ENCODE assay signal across 20 cellular contexts in genomic region chr19:54607782-54608150, GRCh38. TPM values are rescaled to one million over a fixed set of nuclear protein-coding genes. Genes with fewer than 3 reads are reported as not detected.
A peak's percentile ranks its signal among the peaks of the same experiment; 100 is the strongest.
DNase-seq lines count a peak whose midpoint lies in the region; ATAC-seq, FAIRE-seq and TF ChIP-seq lines count a peak whose summit lies in the region.
"Had no signal": no experiment of that assay in that cellular context is flagged by ENCODE, and none has a peak within 500 bp of the region (broad histone marks: within the 10 kb centered on the region; RNA-seq: fewer than 3 reads in every experiment).

No MANE protein-coding gene starts in this region.

- TF ChIP-seq POLR2A in GM12878 (IDR thresholded peaks at IDR 0.05; ENCODE audit: low read depth, low read length) (no peak), gastroesophageal sphincter (IDR thresholded peaks at IDR 0.05) (no peak)

- ATAC-seq in natural killer cell treated with Interleukin-12 subunit alpha and Interleukin-12 subunit beta and Interleukin-15 and Interleukin-18, amount 100 ng/mL, for 72 hours, result no peak
- ATAC-seq in natural killer cell (no peak), GM12878 (no peak), gastroesophageal sphincter (no peak)
- ATAC-seq in stimulated activated naive B cell treated with anti-CD40 and anti-IgM and Interleukin-4, amounts not matched to agents 10 μg/mL and 1 μg/mL and 100 μg/mL, for 72 hours (replicated peaks), result no peak
- ATAC-seq: A549; CD8-positive, alpha-beta T cell had no signal

- H3K9ac ChIP-seq in GM12878 (ENCODE audit: control insufficient read depth, insufficient read depth, low read length), result peak overlapping the region; percentile 59
- H3K9ac ChIP-seq: GM23248 had no signal

- peaks cover 6 to 8% of the 10 kb centered on the region in 2 donors for H3K4me1 Mint-ChIP-seq in natural killer cell treated with Interleukin-12 subunit alpha and Interleukin-12 subunit beta and Interleukin-15 and Interleukin-18, amount 100 ng/mL, for 72 hours (ENCODE audit: low read depth in 2 of 2)
- peaks cover 0 to 5% of the 10 kb centered on the region in 2 donors for H3K4me1 Mint-ChIP-seq in natural killer cell
- H3K4me1 Mint-ChIP-seq in osteocyte (ENCODE audit: unreplicated experiment), result no peaks in the 10 kb centered on the region
- peaks cover 47 to 76% of the 10 kb centered on the region in 2 donors for H3K4me1 Mint-ChIP-seq in stimulated activated naive B cell treated with anti-CD40 and anti-IgM and Interleukin-4, amounts not matched to agents 10 μg/mL and 1 μg/mL and 100 μg/mL, for 72 hours

- 0 out of 2 replicates have a peak overlapping the region, but pooled peaks have one; percentile 9 for H3K4me3 ChIP-seq in GM12878
- H3K4me3 ChIP-seq in gastroesophageal sphincter, result no peak overlapping the region
- H3K4me3 ChIP-seq: A549, GM23248, HAP-1 had no signal

- TF ChIP-seq EP300 in GM12878 (IDR thresholded peaks at IDR 0.05; ENCODE audit: borderline replicate concordance in 1 of 2, control insufficient read depth in 1 of 2, low read depth in 2 of 2, low read length in 2 of 2), result no peak
- TF ChIP-seq EP300 in gastroesophageal sphincter (IDR thresholded peaks at IDR 0.05), result no peak

- SMC1A ChIA-PET in GM12878 (lab: Charles Lee; ENCODE audit: uncharacterized antibody, unreplicated experiment), result interaction anchor here (4.2 kb wide), 1 partner anchor 11 kb away, joined by 20 read pairs; no protein-coding TSS in a partner anchor

- DNase-seq in natural killer cell treated with Interleukin-12 subunit alpha and Interleukin-12 subunit beta and Interleukin-15 and Interleukin-18, amount 100 ng/mL, for 72 hours (ENCODE audit: low spot score), result no peak
- DNase-seq in natural killer cell (no peak), GM12878 (ENCODE audit: low read depth, low spot score) (no peak), osteocyte (ENCODE audit: extremely low spot score, unreplicated experiment) (peak; percentile 62), NCI-H2196 (lab: John Stamatoyannopoulos, UW; ENCODE audit: unreplicated experiment) (no peak)
- DNase-seq in stimulated activated naive B cell treated with anti-CD40 and anti-IgM and Interleukin-4, amounts not matched to agents 10 μg/mL and 1 μg/mL and 100 μg/mL, for 72 hours, result no peak
- DNase-seq in activated T-cell treated with anti-CD3 and anti-CD28 coated beads, Interleukin-2, amount 50 U/mL, for 1 hour, result no peak
- DNase-seq: Calu3; CD8-positive, alpha-beta T cell; DMS79 treated with DMSO at 0.1 percent for 48 hours; GF-D8; GM23248 had no signal

- H3K9me3 ChIP-seq in GM12878 (replicated peaks; ENCODE audit: control insufficient read depth, insufficient read depth, low read length), result peaks cover 15% of the 10 kb centered on the region
- peaks cover 0 to 50% (median 0%) of the 10 kb centered on the region in 3 donors for H3K9me3 ChIP-seq in gastroesophageal sphincter
- H3K9me3 ChIP-seq: HAP-1 had no signal

- no peaks in the 10 kb centered on the region for H3K36me3 ChIP-seq in GM12878 (ENCODE audit: control insufficient read depth in 2 of 2, insufficient read depth in 2 of 2, low read length in 1 of 2)
- no peaks in the 10 kb centered on the region for H3K36me3 ChIP-seq in gastroesophageal sphincter
- H3K36me3 ChIP-seq: HAP-1 had no signal

- H3K27ac Mint-ChIP-seq in natural killer cell treated with Interleukin-12 subunit alpha and Interleukin-12 subunit beta and Interleukin-15 and Interleukin-18, amount 100 ng/mL, for 72 hours, result peak overlapping the region; percentile 74 to 88
- H3K27ac Mint-ChIP-seq in natural killer cell (no peak overlapping the region), osteocyte (ENCODE audit: unreplicated experiment) (no peak overlapping the region)
- H3K27ac Mint-ChIP-seq in stimulated activated naive B cell treated with anti-CD40 and anti-IgM and Interleukin-4, amounts not matched to agents 10 μg/mL and 1 μg/mL and 100 μg/mL, for 72 hours, result peak overlapping the region; percentile 96
- H3K27ac Mint-ChIP-seq: CD8-positive, alpha-beta T cell had no signal

- H3K27me3 ChIP-seq in GM12878 (replicated peaks in 1 of 2; ENCODE audit: control insufficient read depth in 2 of 2, insufficient read depth in 2 of 2, low read length in 1 of 2), result no peaks in the 10 kb centered on the region
- H3K27me3 ChIP-seq in gastroesophageal sphincter, result peaks cover 30% of the 10 kb centered on the region

- no peak for TF ChIP-seq CTCF in natural killer cell (IDR thresholded peaks at IDR 0.05)
- TF ChIP-seq CTCF in GM12878 (IDR thresholded peaks at IDR 0.05 in 2 of 3, conservative IDR thresholded peaks at IDR 0.05 in 1 of 3; ENCODE audit: control insufficient read depth in 2 of 3, extremely low read depth in 1 of 3, insufficient read depth in 1 of 3, low read depth in 3 of 3, low read length in 3 of 3), result no peak
- TF ChIP-seq CTCF in osteocyte (IDR thresholded peaks at IDR 0.05), result no peak
- TF ChIP-seq CTCF in gastroesophageal sphincter (IDR thresholded peaks at IDR 0.05), result no peak

- peaks cover 17 to 19% of the 10 kb centered on the region in 2 donors for H3K27me3 Mint-ChIP-seq in natural killer cell treated with Interleukin-12 subunit alpha and Interleukin-12 subunit beta and Interleukin-15 and Interleukin-18, amount 100 ng/mL, for 72 hours
- H3K27me3 Mint-ChIP-seq in natural killer cell (ENCODE audit: low read depth in 2 of 2) (peaks cover 29 to 34% of the 10 kb centered on the region in 2 donors), osteocyte (ENCODE audit: unreplicated experiment) (no peaks in the 10 kb centered on the region)
- no peaks in the 10 kb centered on the region for H3K27me3 Mint-ChIP-seq in stimulated activated naive B cell treated with anti-CD40 and anti-IgM and Interleukin-4, amounts not matched to agents 10 μg/mL and 1 μg/mL and 100 μg/mL, for 72 hours

- no peak overlapping the region; the same call in 1 of the 2 replicates for H2AFZ ChIP-seq in GM12878 (ENCODE audit: control insufficient read depth, low read depth, low read length)
- H2AFZ ChIP-seq: GM23248 had no signal

- no peak for TF ChIP-seq RAD21 in GM12878 (IDR thresholded peaks at IDR 0.05; ENCODE audit: insufficient read depth, low read depth, low read length)

- RAD21 ChIA-PET in GM12878 (lab: Charles Lee; ENCODE audit: unreplicated experiment), result no interaction called here

- H3K4me1 ChIP-seq in GM12878 (ENCODE audit: control insufficient read depth, insufficient read depth, low read length) (peaks cover 33% of the 10 kb centered on the region), gastroesophageal sphincter (no peaks in the 10 kb centered on the region)
- H3K4me1 ChIP-seq: A549, HAP-1 had no signal

- no peaks in the 10 kb centered on the region for H3K9me3 Mint-ChIP-seq in natural killer cell treated with Interleukin-12 subunit alpha and Interleukin-12 subunit beta and Interleukin-15 and Interleukin-18, amount 100 ng/mL, for 72 hours
- H3K9me3 Mint-ChIP-seq in natural killer cell (no peaks in the 10 kb centered on the region), osteocyte (ENCODE audit: unreplicated experiment) (peaks cover 46% of the 10 kb centered on the region)
- peaks cover 10 to 11% of the 10 kb centered on the region in 2 donors for H3K9me3 Mint-ChIP-seq in stimulated activated naive B cell treated with anti-CD40 and anti-IgM and Interleukin-4, amounts not matched to agents 10 μg/mL and 1 μg/mL and 100 μg/mL, for 72 hours

- H3K36me3 Mint-ChIP-seq in natural killer cell treated with Interleukin-12 subunit alpha and Interleukin-12 subunit beta and Interleukin-15 and Interleukin-18, amount 100 ng/mL, for 72 hours, result peaks cover 6% of the 10 kb centered on the region
- H3K36me3 Mint-ChIP-seq in natural killer cell (no peaks in the 10 kb centered on the region), osteocyte (ENCODE audit: unreplicated experiment) (no peaks in the 10 kb centered on the region)
- peaks cover 8 to 17% of the 10 kb centered on the region in 2 donors for H3K36me3 Mint-ChIP-seq in stimulated activated naive B cell treated with anti-CD40 and anti-IgM and Interleukin-4, amounts not matched to agents 10 μg/mL and 1 μg/mL and 100 μg/mL, for 72 hours
- H3K36me3 Mint-ChIP-seq: CD8-positive, alpha-beta T cell had no signal

- 45% methylated on average over 5 of the region's 5 CpGs for WGBS in GM12878 (ENCODE audit: insufficient coverage, insufficient replicate concordance, low lambda C conversion rate, missing lambda C conversion rate)
- WGBS in gastroesophageal sphincter (ENCODE audit: low coverage in 1 of 2), 2 donors, result no CpG with 5 or more reads among the region's 5 CpGs

- in situ Hi-C loops in GM12878 (cut with MboI), result no loop called here

- H4K20me1 ChIP-seq in GM12878 (ENCODE audit: control insufficient read depth, insufficient read depth), result no peaks in the 10 kb centered on the region

- peak overlapping the region; percentile 92 for H3K4me2 ChIP-seq in GM12878 (ENCODE audit: control insufficient read depth, insufficient read depth)
- H3K4me2 ChIP-seq: A549 had no signal

- BruUV-seq in GM12878 (replicated peaks; lab: Mats Ljungman, UMichigan), result no TSS peak

- H3K27ac ChIP-seq in GM12878 (ENCODE audit: control insufficient read depth, insufficient read depth) (peak overlapping the region; percentile 84), gastroesophageal sphincter (no peak overlapping the region)
- H3K27ac ChIP-seq: 22Rv1, A549, GM23248, HL-60 had no signal

- POLR2A ChIA-PET in GM12878 (lab: Charles Lee), result interaction anchor here (0.8 to 3.4 kb wide), 2 partner anchors 9 to 12 kb away, joined by 3 to 14 read pairs; no protein-coding TSS in a partner anchor

- CTCF ChIA-PET in GM12878 (lab: Yijun Ruan, JAX), result no interaction called here

- H3K79me2 ChIP-seq in GM12878 (ENCODE audit: control insufficient read depth, insufficient read depth, low read length), result no peaks in the 10 kb centered on the region; the same call in 1 of the 2 replicates

- no peak for FAIRE-seq in GM12878 (lab: Jason Lieb, UNC)
- FAIRE-seq: A549 had no signal

- intact Hi-C loops in natural killer cell (cut with micrococcal nuclease) (no loop called here), GM12878 (cut with micrococcal nuclease; ENCODE audit: unreplicated experiment) (loop anchor here (5.0 kb wide), 1 partner anchor 40 kb away; no protein-coding TSS in a partner anchor)

- no peak overlapping the region for H3K4me3 Mint-ChIP-seq in natural killer cell treated with Interleukin-12 subunit alpha and Interleukin-12 subunit beta and Interleukin-15 and Interleukin-18, amount 100 ng/mL, for 72 hours
- H3K4me3 Mint-ChIP-seq in natural killer cell (no peak overlapping the region), osteocyte (ENCODE audit: unreplicated experiment) (no peak overlapping the region)
- H3K4me3 Mint-ChIP-seq in stimulated activated naive B cell treated with anti-CD40 and anti-IgM and Interleukin-4, amounts not matched to agents 10 μg/mL and 1 μg/mL and 100 μg/mL, for 72 hours, result peak overlapping the region; percentile 15 to 80
- H3K4me3 Mint-ChIP-seq: CD8-positive, alpha-beta T cell had no signal

RNA-seq across cellular contexts. Expression of gene LILRA1, which starts 14.3 kb away (rescaled TPM):
- under 1 TPM in 1 of 2 donors, not detected in 1; 0.31 TPM for total RNA-seq in natural killer cell treated with Interleukin-12 subunit alpha and Interleukin-12 subunit beta and Interleukin-15 and Interleukin-18, amount 100 ng/mL, for 72 hours
- total RNA-seq in natural killer cell (10 to 100 TPM in 1 of 3 donors, 1 to 10 TPM in 2; 1.4 to 13.0 (median 6.1) TPM), GM12878 (2014; rRNA removed) (not detected in 2 replicates), GM12878 (2014; rRNA removed; fragmentation: Illumina TruSeq; extraction: Trizol) (not detected in 2 replicates), GM12878 (2021) (not detected in 2 replicates), osteocyte (not detected in 2 replicates), gastroesophageal sphincter (under 1 TPM in 2 of 4 donors, not detected in 2; 0.85 to 0.94 TPM)
- 0.27 and 0.65 TPM in 2 replicates for total RNA-seq in GM12878 (2013; cell fraction: nucleolus; rRNA removed)
- 0.10 TPM for polyA plus RNA-seq in GM12878 (2011; ENCODE audit: low read depth)
- polyA plus RNA-seq in GM12878 (2011; rRNA removed) (not detected in 2 replicates), GM12878 (2014; fragmentation: Illumina TruSeq; extraction: Trizol) (0.04 TPM in 1 of 2 replicates, not detected in the other), GM12878 (2014; fragmentation: Nextera tagmentation; extraction: Ambion mirVana) (not detected), GM12878 (2014; rRNA removed) (not detected in 2 replicates), GM12878 (2016; fragmentation: Nextera tagmentation; extraction: Ambion mirVana) (not detected)
- 0.03 TPM in 1 of 2 replicates, not detected in the other for polyA plus RNA-seq in GM12878 (2011; cell fraction: cytosol; rRNA removed)
- polyA plus RNA-seq in GM12878 (2011; cell fraction: nucleus; rRNA removed), result not detected in 2 replicates
- polyA plus RNA-seq in GM12878 (2012), result 0.16 and 0.21 TPM in 2 replicates
- not detected in 2 replicates for polyA minus RNA-seq in GM12878 (2011; rRNA and poly(A)+ RNA removed)
- polyA minus RNA-seq in GM12878 (2011; cell fraction: cytosol; rRNA and poly(A)+ RNA removed), result not detected in 2 replicates
- polyA minus RNA-seq in GM12878 (2011; cell fraction: nucleus; rRNA and poly(A)+ RNA removed), result not detected in 2 replicates
- total RNA-seq: Calu3; CD8-positive, alpha-beta T cell; GM23248; H4; HT1080 had no signal
- polyA plus RNA-seq: A549, AG04450, GM23248 had no signal

RNA-seq across cellular contexts. Expression of gene LILRB1, which starts 22.5 kb away (rescaled TPM):
- total RNA-seq in natural killer cell treated with Interleukin-12 subunit alpha and Interleukin-12 subunit beta and Interleukin-15 and Interleukin-18, amount 100 ng/mL, for 72 hours, result 10 to 100 TPM; 17.2 to 22.7 TPM
- total RNA-seq in natural killer cell (10 to 100 TPM; 18.4 to 44.4 (median 38.5) TPM), GM12878 (2014; rRNA removed) (49.4 and 59.7 TPM in 2 replicates), GM12878 (2014; rRNA removed; fragmentation: Illumina TruSeq; extraction: Trizol) (39.8 and 40.9 TPM in 2 replicates), GM12878 (2021) (61.5 and 70.5 TPM in 2 replicates), osteocyte (not detected in 2 replicates), gastroesophageal sphincter (1 to 10 TPM in 2 of 4 donors, under 1 TPM in 2; 0.79 to 3.4 (median 1.2) TPM)
- total RNA-seq in GM12878 (2013; cell fraction: nucleolus; rRNA removed), result 444 and 455 TPM in 2 replicates
- 30.7 TPM for polyA plus RNA-seq in GM12878 (2011; ENCODE audit: low read depth)
- polyA plus RNA-seq in GM12878 (2011; rRNA removed) (36.2 and 66.8 TPM in 2 replicates), GM12878 (2014; fragmentation: Illumina TruSeq; extraction: Trizol) (30.5 and 56.8 TPM in 2 replicates), GM12878 (2014; fragmentation: Nextera tagmentation; extraction: Ambion mirVana) (10 to 100 TPM in 1 of 2 experiments, 1 to 10 TPM in 1; 4.9 to 15.9 TPM), GM12878 (2014; rRNA removed) (92.2 and 96.2 TPM in 2 replicates), GM12878 (2016; fragmentation: Nextera tagmentation; extraction: Ambion mirVana) (10 to 100 TPM; 41.8 to 43.3 TPM)
- polyA plus RNA-seq in GM12878 (2011; cell fraction: cytosol; rRNA removed), result 70.8 and 98.8 TPM in 2 replicates
- 272 and 290 TPM in 2 replicates for polyA plus RNA-seq in GM12878 (2011; cell fraction: nucleus; rRNA removed)
- 85.9 and 97.0 TPM in 2 replicates for polyA plus RNA-seq in GM12878 (2012)
- 77.6 and 102 TPM in 2 replicates for polyA minus RNA-seq in GM12878 (2011; rRNA and poly(A)+ RNA removed)
- polyA minus RNA-seq in GM12878 (2011; cell fraction: cytosol; rRNA and poly(A)+ RNA removed), result 22.2 and 23.7 TPM in 2 replicates
- 105 and 129 TPM in 2 replicates for polyA minus RNA-seq in GM12878 (2011; cell fraction: nucleus; rRNA and poly(A)+ RNA removed)
- total RNA-seq: Calu3, GM23248, H4, HT1080 had no signal
- polyA plus RNA-seq: A549, AG04450 had no signal

RNA-seq across cellular contexts. Expression of gene LILRA2, which starts 34.2 kb away (rescaled TPM):
- total RNA-seq in natural killer cell treated with Interleukin-12 subunit alpha and Interleukin-12 subunit beta and Interleukin-15 and Interleukin-18, amount 100 ng/mL, for 72 hours, result 1 to 10 TPM in 1 of 2 donors, not detected in 1; 2.5 TPM
- total RNA-seq in natural killer cell (1 to 10 TPM; 1.4 to 8.4 (median 5.6) TPM), GM12878 (2014; rRNA removed) (0.38 and 0.51 TPM in 2 replicates), GM12878 (2014; rRNA removed; fragmentation: Illumina TruSeq; extraction: Trizol) (0.40 and 0.60 TPM in 2 replicates), GM12878 (2021) (1.1 and 1.5 TPM in 2 replicates), osteocyte (not detected in 2 replicates), gastroesophageal sphincter (1 to 10 TPM in 2 of 4 donors, under 1 TPM in 2; 0.47 to 2.4 (median 1.5) TPM)
- total RNA-seq in GM12878 (2013; cell fraction: nucleolus; rRNA removed), result 2.1 and 2.4 TPM in 2 replicates
- polyA plus RNA-seq in GM12878 (2011; ENCODE audit: low read depth), result 0.14 TPM
- polyA plus RNA-seq in GM12878 (2011; rRNA removed) (0.10 and 0.20 TPM in 2 replicates), GM12878 (2014; fragmentation: Illumina TruSeq; extraction: Trizol) (0.13 and 0.91 TPM in 2 replicates), GM12878 (2014; fragmentation: Nextera tagmentation; extraction: Ambion mirVana) (under 1 TPM; 0.16 to 0.24 TPM), GM12878 (2014; rRNA removed) (1.1 and 1.8 TPM in 2 replicates), GM12878 (2016; fragmentation: Nextera tagmentation; extraction: Ambion mirVana) (under 1 TPM; 0.43 TPM)
- polyA plus RNA-seq in GM12878 (2011; cell fraction: cytosol; rRNA removed), result 0.18 and 0.36 TPM in 2 replicates
- polyA plus RNA-seq in GM12878 (2011; cell fraction: nucleus; rRNA removed), result 0.12 and 0.22 TPM in 2 replicates
- 0.73 and 0.89 TPM in 2 replicates for polyA plus RNA-seq in GM12878 (2012)
- 0.36 TPM in 1 of 2 replicates, not detected in the other for polyA minus RNA-seq in GM12878 (2011; rRNA and poly(A)+ RNA removed)
- polyA minus RNA-seq in GM12878 (2011; cell fraction: cytosol; rRNA and poly(A)+ RNA removed), result not detected in 2 replicates
- polyA minus RNA-seq in GM12878 (2011; cell fraction: nucleus; rRNA and poly(A)+ RNA removed), result 0.24 TPM in 1 of 2 replicates, not detected in the other
- total RNA-seq: Calu3; CD8-positive, alpha-beta T cell; GM23248; H4; HT1080 had no signal
- polyA plus RNA-seq: A549, AG04450, GM23248 had no signal

RNA-seq across cellular contexts. Expression of gene LILRB4, which starts 55.0 kb away (rescaled TPM):
- not detected for total RNA-seq in natural killer cell treated with Interleukin-12 subunit alpha and Interleukin-12 subunit beta and Interleukin-15 and Interleukin-18, amount 100 ng/mL, for 72 hours
- total RNA-seq in natural killer cell (1 to 10 TPM; 1.5 to 3.6 (median 2.5) TPM), GM12878 (2014; rRNA removed) (18.3 and 18.4 TPM in 2 replicates), GM12878 (2014; rRNA removed; fragmentation: Illumina TruSeq; extraction: Trizol) (16.2 and 16.5 TPM in 2 replicates), GM12878 (2021) (25.2 and 26.0 TPM in 2 replicates), osteocyte (not detected in 2 replicates), gastroesophageal sphincter (10 to 100 TPM in 1 of 4 donors, 1 to 10 TPM in 2, under 1 TPM in 1; 0.77 to 14.3 (median 2.5) TPM)
- total RNA-seq in GM12878 (2013; cell fraction: nucleolus; rRNA removed), result 18.8 and 20.1 TPM in 2 replicates
- polyA plus RNA-seq in GM12878 (2011; ENCODE audit: low read depth), result 2.5 TPM
- polyA plus RNA-seq in GM12878 (2011; rRNA removed) (1.5 and 3.1 TPM in 2 replicates), GM12878 (2014; fragmentation: Illumina TruSeq; extraction: Trizol) (17.4 and 28.7 TPM in 2 replicates), GM12878 (2014; fragmentation: Nextera tagmentation; extraction: Ambion mirVana) (1 to 10 TPM; 2.0 to 4.9 TPM), GM12878 (2014; rRNA removed) (39.8 and 39.9 TPM in 2 replicates), GM12878 (2016; fragmentation: Nextera tagmentation; extraction: Ambion mirVana) (10 to 100 TPM; 14.3 to 15.5 TPM)
- polyA plus RNA-seq in GM12878 (2011; cell fraction: cytosol; rRNA removed), result 3.9 and 4.7 TPM in 2 replicates
- polyA plus RNA-seq in GM12878 (2011; cell fraction: nucleus; rRNA removed), result 7.5 and 8.1 TPM in 2 replicates
- 5.3 and 5.5 TPM in 2 replicates for polyA plus RNA-seq in GM12878 (2012)
- 3.7 and 4.8 TPM in 2 replicates for polyA minus RNA-seq in GM12878 (2011; rRNA and poly(A)+ RNA removed)
- 1.1 TPM in 1 of 2 replicates, not detected in the other for polyA minus RNA-seq in GM12878 (2011; cell fraction: cytosol; rRNA and poly(A)+ RNA removed)
- 2.9 and 3.0 TPM in 2 replicates for polyA minus RNA-seq in GM12878 (2011; cell fraction: nucleus; rRNA and poly(A)+ RNA removed)
- total RNA-seq: Calu3, GM23248, H4, HT1080 had no signal
- polyA plus RNA-seq: A549, GM23248 had no signal

Comparison
In these comparisons a context has a peak if more than half of its experiments do, and no peak if none do; other contexts are left out.
1. H3K27ac Mint-ChIP-seq: peak in natural killer cell treated with Interleukin-12 subunit alpha and Interleukin-12 subunit beta and Interleukin-15 and Interleukin-18, amount 100 ng/mL, for 72 hours (2 of 2) and stimulated activated naive B cell treated with anti-CD40 and anti-IgM and Interleukin-4, amounts not matched to agents 10 μg/mL and 1 μg/mL and 100 μg/mL, for 72 hours (single experiment); none in natural killer cell (0 of 2) and osteocyte (single experiment).
2. H3K4me3 Mint-ChIP-seq: peak in stimulated activated naive B cell treated with anti-CD40 and anti-IgM and Interleukin-4, amounts not matched to agents 10 μg/mL and 1 μg/mL and 100 μg/mL, for 72 hours (2 of 2); none in natural killer cell treated with Interleukin-12 subunit alpha and Interleukin-12 subunit beta and Interleukin-15 and Interleukin-18, amount 100 ng/mL, for 72 hours (single experiment), natural killer cell (single experiment) and osteocyte (single experiment).
3. RNA of gene LILRB1, which starts 22.5 kb away (total RNA-seq): 39.8 to 455 TPM in GM12878, 18.4 to 44.4 TPM in natural killer cell and 17.2 to 22.7 TPM in natural killer cell treated with Interleukin-12 subunit alpha and Interleukin-12 subunit beta and Interleukin-15 and Interleukin-18, amount 100 ng/mL, for 72 hours; 0.79 to 3.4 TPM in gastroesophageal sphincter and not detected in osteocyte; every median in the first group is over 4 times any median in the second.